Comparison of ENCODE assay signal across 15 cellular contexts in the genomic region with DNA sequence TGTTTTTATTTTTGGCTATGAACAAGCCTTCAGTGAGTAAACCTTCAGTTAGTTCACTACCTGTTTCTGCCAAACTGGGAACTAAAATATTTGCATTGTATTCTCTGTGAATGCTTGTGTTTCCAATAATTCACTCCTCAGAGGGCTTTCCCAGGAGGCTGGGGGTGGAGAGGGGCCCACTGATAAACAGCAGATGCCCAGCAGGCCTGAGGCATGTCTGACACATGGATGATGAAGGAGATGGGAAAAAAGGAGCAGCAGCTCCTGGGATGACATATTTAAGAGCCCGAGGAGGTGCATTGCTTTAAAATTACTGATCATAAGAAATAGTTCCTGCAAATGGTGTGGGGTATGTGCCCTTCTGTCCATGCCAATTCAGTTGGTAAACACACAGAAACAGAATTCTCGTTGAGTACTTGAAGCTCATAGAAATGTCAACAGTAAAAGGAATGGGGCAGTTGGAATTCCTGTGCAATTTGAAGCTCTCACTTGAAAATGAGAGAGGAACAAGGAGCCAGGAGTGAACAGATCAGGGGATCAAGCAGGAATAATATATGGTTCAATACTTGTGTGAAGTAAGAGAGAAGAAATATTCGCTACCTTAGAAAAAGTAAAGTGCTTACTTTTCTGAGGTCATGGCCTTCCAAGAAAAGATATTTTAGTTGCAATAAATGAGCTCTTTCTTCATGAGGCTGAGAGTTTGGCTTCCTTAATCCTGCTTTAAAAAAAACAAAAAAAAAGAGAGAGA. TPM values are rescaled to one million over a fixed set of nuclear protein-coding genes. Genes with fewer than 3 reads are reported as not detected.
"Had no signal": no experiment of that assay in that cellular context is flagged by ENCODE, and none has a peak within 500 bp of the region (broad histone marks: within the 10 kb centered on the region; RNA-seq: fewer than 3 reads in every experiment).

No MANE protein-coding gene starts in this region.

- H3K36me3 Mint-ChIP-seq: activated CD4-positive, alpha-beta memory T cell treated with anti-CD3 and anti-CD28 coated beads for 36 hours; activated naive CD4-positive, alpha-beta T cell treated with anti-CD3 and anti-CD28 coated beads, Interleukin-2, amount 50 U/mL, for 72 hours; immature natural killer cell had no signal

- H3K4me3 ChIP-seq: stomach had no signal

- H3K4me1 Mint-ChIP-seq: immature natural killer cell had no signal

- H3K36me3 ChIP-seq: stomach had no signal

- H3K4me1 ChIP-seq: parathyroid adenoma had no signal

- DNase-seq: activated CD4-positive, alpha-beta memory T cell treated with anti-CD3 and anti-CD28 coated beads for 36 hours; activated CD4-positive, alpha-beta T cell treated with anti-CD3 and anti-CD28 coated beads for 1 hour; activated effector memory CD4-positive, alpha-beta T cell treated with anti-CD3 and anti-CD28 coated beads, Interleukin-2, amount 50 U/mL, for 16 hours; activated T-cell treated with anti-CD3 and anti-CD28 coated beads, Interleukin-2, amount 50 U/mL, for 4 hours; amygdala; endodermal cell; immature natural killer cell; left cardiac atrium; retina; stimulated activated CD4-positive, alpha-beta T cell treated with anti-CD3 and anti-CD28 coated beads, Interleukin-15, amount 100 ng/mL, for 24 hours; stimulated activated CD4-positive, alpha-beta T cell treated with anti-CD3 and anti-CD28 coated beads, Interleukin-4, amount 100 ng/mL, for 24 hours; stomach; T1000 had no signal

- H3K4me3 Mint-ChIP-seq: activated CD4-positive, alpha-beta memory T cell treated with anti-CD3 and anti-CD28 coated beads for 36 hours; activated T-cell treated with anti-CD3 and anti-CD28 coated beads, Interleukin-2, amount 50 U/mL, for 4 hours; endodermal cell; immature natural killer cell had no signal

- H3K9me3 Mint-ChIP-seq: activated CD4-positive, alpha-beta memory T cell treated with anti-CD3 and anti-CD28 coated beads for 36 hours; activated T-cell treated with anti-CD3 and anti-CD28 coated beads, Interleukin-2, amount 50 U/mL, for 4 hours; endodermal cell had no signal

- H3K27me3 Mint-ChIP-seq: activated CD4-positive, alpha-beta memory T cell treated with anti-CD3 and anti-CD28 coated beads for 36 hours had no signal

- ATAC-seq: activated naive CD4-positive, alpha-beta T cell treated with anti-CD3 and anti-CD28 coated beads, Interleukin-2, amount 50 U/mL, for 72 hours; activated T-cell treated with anti-CD3 and anti-CD28 coated beads, Interleukin-2, amount 50 U/mL, for 4 hours; left cardiac atrium had no signal

- H3K27ac Mint-ChIP-seq: activated CD4-positive, alpha-beta memory T cell treated with anti-CD3 and anti-CD28 coated beads for 36 hours; activated naive CD4-positive, alpha-beta T cell treated with anti-CD3 and anti-CD28 coated beads, Interleukin-2, amount 50 U/mL, for 72 hours; endodermal cell; immature natural killer cell had no signal

- H3K9me3 ChIP-seq: stomach had no signal

- H3K27me3 ChIP-seq: stomach had no signal

RNA-seq across cellular contexts. Expression of gene HNMT, which starts 22.1 kb away (rescaled TPM):
- total RNA-seq: activated CD4-positive, alpha-beta memory T cell treated with anti-CD3 and anti-CD28 coated beads for 36 hours; activated naive CD4-positive, alpha-beta T cell treated with anti-CD3 and anti-CD28 coated beads, Interleukin-2, amount 50 U/mL, for 72 hours; activated T-cell treated with anti-CD3 and anti-CD28 coated beads, Interleukin-2, amount 50 U/mL, for 4 hours had no signal
